In genomic region chr2:3605013-3605961, GRCh38 we compare ENCODE assay signal across 2 cellular contexts.
TF ChIP-seq lines count a peak whose summit lies in the region.

No MANE protein-coding gene starts in this region.

TF ChIP-seq in Ishikawa, 13 proteins besides CTCF, POLR2A, EP300 and RAD21:
- TF ChIP-seq ZBTB7A (IDR thresholded peaks at IDR 0.05; ENCODE audit: low read depth) (no peak; the same call in 1 of the 2 replicates), USF1 (IDR thresholded peaks at IDR 0.05) (peak; percentile 93), FOXM1 (IDR thresholded peaks at IDR 0.05; ENCODE audit: borderline replicate concordance, low read depth) (no peak), NFIC (IDR thresholded peaks at IDR 0.05) (no peak), TCF12 (IDR thresholded peaks at IDR 0.05; ENCODE audit: low read depth) (no peak; the same call in 1 of the 2 replicates), TEAD4 (IDR thresholded peaks at IDR 0.05) (no peak), EGR1 (IDR thresholded peaks at IDR 0.05) (peak; percentile 42), TAF1 (IDR thresholded peaks at IDR 0.05; ENCODE audit: low read depth) (peak; percentile 62; the same call in 1 of the 2 replicates), MAX (IDR thresholded peaks at IDR 0.05) (peak; percentile 87), YY1 (IDR thresholded peaks at IDR 0.05; ENCODE audit: low read depth) (no peak), CEBPB (IDR thresholded peaks at IDR 0.05) (no peak)
- TF ChIP-seq, protein P1, sequence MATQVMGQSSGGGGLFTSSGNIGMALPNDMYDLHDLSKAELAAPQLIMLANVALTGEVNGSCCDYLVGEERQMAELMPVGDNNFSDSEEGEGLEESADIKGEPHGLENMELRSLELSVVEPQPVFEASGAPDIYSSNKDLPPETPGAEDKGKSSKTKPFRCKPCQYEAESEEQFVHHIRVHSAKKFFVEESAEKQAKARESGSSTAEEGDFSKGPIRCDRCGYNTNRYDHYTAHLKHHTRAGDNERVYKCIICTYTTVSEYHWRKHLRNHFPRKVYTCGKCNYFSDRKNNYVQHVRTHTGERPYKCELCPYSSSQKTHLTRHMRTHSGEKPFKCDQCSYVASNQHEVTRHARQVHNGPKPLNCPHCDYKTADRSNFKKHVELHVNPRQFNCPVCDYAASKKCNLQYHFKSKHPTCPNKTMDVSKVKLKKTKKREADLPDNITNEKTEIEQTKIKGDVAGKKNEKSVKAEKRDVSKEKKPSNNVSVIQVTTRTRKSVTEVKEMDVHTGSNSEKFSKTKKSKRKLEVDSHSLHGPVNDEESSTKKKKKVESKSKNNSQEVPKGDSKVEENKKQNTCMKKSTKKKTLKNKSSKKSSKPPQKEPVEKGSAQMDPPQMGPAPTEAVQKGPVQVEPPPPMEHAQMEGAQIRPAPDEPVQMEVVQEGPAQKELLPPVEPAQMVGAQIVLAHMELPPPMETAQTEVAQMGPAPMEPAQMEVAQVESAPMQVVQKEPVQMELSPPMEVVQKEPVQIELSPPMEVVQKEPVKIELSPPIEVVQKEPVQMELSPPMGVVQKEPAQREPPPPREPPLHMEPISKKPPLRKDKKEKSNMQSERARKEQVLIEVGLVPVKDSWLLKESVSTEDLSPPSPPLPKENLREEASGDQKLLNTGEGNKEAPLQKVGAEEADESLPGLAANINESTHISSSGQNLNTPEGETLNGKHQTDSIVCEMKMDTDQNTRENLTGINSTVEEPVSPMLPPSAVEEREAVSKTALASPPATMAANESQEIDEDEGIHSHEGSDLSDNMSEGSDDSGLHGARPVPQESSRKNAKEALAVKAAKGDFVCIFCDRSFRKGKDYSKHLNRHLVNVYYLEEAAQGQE (IDR thresholded peaks at IDR 0.05; ENCODE audit: low read depth): no peak

TF ChIP-seq in K562, 482 proteins besides CTCF, POLR2A, EP300 and RAD21 (continues in another document):
- TF ChIP-seq SNIP1 (IDR thresholded peaks at IDR 0.05; ENCODE audit: low read depth) (no peak), KLF6 (CRISPR knock-in tag; IDR thresholded peaks at IDR 0.05; ENCODE audit: borderline replicate concordance) (peak; percentile 31; the same call in 1 of the 2 replicates), RBFOX2 (IDR thresholded peaks at IDR 0.05; ENCODE audit: low read depth, low read length) (peak; percentile 40; the same call in 1 of the 2 replicates), TCFL5 (CRISPR knock-in tag; conservative IDR thresholded peaks at IDR 0.05) (no peak), BHLHE40 (IDR thresholded peaks at IDR 0.05; ENCODE audit: low read length) (peak; percentile 63), CC2D1A (IDR thresholded peaks at IDR 0.05) (no peak), ZNF347 (CRISPR knock-in tag; IDR thresholded peaks at IDR 0.05; ENCODE audit: low read depth) (no peak), ETV6 (IDR thresholded peaks at IDR 0.05; ENCODE audit: borderline replicate concordance in 1 of 2, low read depth in 2 of 2, low read length in 1 of 2) (no peak), ETV6 (CRISPR knock-in tag; IDR thresholded peaks at IDR 0.05; ENCODE audit: borderline replicate concordance) (no peak), CEBPB (tag; IDR thresholded peaks at IDR 0.05) (no peak), PHF20 (IDR thresholded peaks at IDR 0.05; ENCODE audit: partially characterized antibody) (peak; percentile 78), ZNF639 (CRISPR knock-in tag; conservative IDR thresholded peaks at IDR 0.05 in 1 of 2, IDR thresholded peaks at IDR 0.05 in 1 of 2) (peak in 1 of 2 experiments; percentile 54; a peak in 2 of 4 replicates), SUPT5H (IDR thresholded peaks at IDR 0.05) (peak; percentile 51; the same call in 1 of the 2 replicates), HMGXB4 (CRISPR knock-in tag; IDR thresholded peaks at IDR 0.05) (no peak), DLX4 (CRISPR knock-in tag; IDR thresholded peaks at IDR 0.05) (no peak), ELK1 (CRISPR knock-in tag; IDR thresholded peaks at IDR 0.05) (no peak), TEAD4 (IDR thresholded peaks at IDR 0.05; ENCODE audit: low read length) (no peak), TEAD4 (CRISPR knock-in tag; IDR thresholded peaks at IDR 0.05; ENCODE audit: borderline replicate concordance) (no peak), HMG20A (CRISPR knock-in tag; conservative IDR thresholded peaks at IDR 0.05) (no peak), BRF1 (IDR thresholded peaks at IDR 0.05; ENCODE audit: borderline replicate concordance, extremely low read depth, insufficient read length) (no peak), NFIX (CRISPR knock-in tag; IDR thresholded peaks at IDR 0.05; ENCODE audit: low read depth) (no peak), SRSF3 (IDR thresholded peaks at IDR 0.05; ENCODE audit: insufficient read depth, low read length) (no peak), KDM1A (IDR thresholded peaks at IDR 0.05) (peak in 1 of 2 experiments; percentile 41; a peak in 1 of 4 replicates), CLOCK (CRISPR knock-in tag; IDR thresholded peaks at IDR 0.05; ENCODE audit: borderline replicate concordance) (0 out of 2 replicates have a peak, but pooled peaks have one; percentile 31), MAFF (IDR thresholded peaks at IDR 0.05; ENCODE audit: low read length) (no peak)
- TF ChIP-seq, protein P2, sequence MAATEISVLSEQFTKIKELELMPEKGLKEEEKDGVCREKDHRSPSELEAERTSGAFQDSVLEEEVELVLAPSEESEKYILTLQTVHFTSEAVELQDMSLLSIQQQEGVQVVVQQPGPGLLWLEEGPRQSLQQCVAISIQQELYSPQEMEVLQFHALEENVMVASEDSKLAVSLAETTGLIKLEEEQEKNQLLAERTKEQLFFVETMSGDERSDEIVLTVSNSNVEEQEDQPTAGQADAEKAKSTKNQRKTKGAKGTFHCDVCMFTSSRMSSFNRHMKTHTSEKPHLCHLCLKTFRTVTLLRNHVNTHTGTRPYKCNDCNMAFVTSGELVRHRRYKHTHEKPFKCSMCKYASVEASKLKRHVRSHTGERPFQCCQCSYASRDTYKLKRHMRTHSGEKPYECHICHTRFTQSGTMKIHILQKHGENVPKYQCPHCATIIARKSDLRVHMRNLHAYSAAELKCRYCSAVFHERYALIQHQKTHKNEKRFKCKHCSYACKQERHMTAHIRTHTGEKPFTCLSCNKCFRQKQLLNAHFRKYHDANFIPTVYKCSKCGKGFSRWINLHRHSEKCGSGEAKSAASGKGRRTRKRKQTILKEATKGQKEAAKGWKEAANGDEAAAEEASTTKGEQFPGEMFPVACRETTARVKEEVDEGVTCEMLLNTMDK (IDR thresholded peaks at IDR 0.05; ENCODE audit: borderline replicate concordance, insufficient read depth, low read depth, low read length, poor library complexity, severe bottlenecking): no peak
- TF ChIP-seq, protein P3, sequence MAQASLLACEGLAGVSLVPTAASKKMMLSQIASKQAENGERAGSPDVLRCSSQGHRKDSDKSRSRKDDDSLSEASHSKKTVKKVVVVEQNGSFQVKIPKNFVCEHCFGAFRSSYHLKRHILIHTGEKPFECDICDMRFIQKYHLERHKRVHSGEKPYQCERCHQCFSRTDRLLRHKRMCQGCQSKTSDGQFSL (CRISPR knock-in tag; IDR thresholded peaks at IDR 0.05): no peak
- TF ChIP-seq, protein P3 (tag; IDR thresholded peaks at IDR 0.05): peak in 1 of 2 experiments; percentile 25; a peak in 1 of 4 replicates
- TF ChIP-seq, protein P4, sequence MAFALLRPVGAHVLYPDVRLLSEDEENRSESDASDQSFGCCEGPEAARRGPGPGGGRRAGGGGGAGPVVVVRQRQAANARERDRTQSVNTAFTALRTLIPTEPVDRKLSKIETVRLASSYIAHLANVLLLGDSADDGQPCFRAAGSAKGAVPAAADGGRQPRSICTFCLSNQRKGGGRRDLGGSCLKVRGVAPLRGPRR (CRISPR knock-in tag; IDR thresholded peaks at IDR 0.05): 0 out of 2 replicates have a peak, but pooled peaks have one; percentile 15
- TF ChIP-seq, protein P5, sequence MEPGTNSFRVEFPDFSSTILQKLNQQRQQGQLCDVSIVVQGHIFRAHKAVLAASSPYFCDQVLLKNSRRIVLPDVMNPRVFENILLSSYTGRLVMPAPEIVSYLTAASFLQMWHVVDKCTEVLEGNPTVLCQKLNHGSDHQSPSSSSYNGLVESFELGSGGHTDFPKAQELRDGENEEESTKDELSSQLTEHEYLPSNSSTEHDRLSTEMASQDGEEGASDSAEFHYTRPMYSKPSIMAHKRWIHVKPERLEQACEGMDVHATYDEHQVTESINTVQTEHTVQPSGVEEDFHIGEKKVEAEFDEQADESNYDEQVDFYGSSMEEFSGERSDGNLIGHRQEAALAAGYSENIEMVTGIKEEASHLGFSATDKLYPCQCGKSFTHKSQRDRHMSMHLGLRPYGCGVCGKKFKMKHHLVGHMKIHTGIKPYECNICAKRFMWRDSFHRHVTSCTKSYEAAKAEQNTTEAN (CRISPR knock-in tag; IDR thresholded peaks at IDR 0.05): no peak
- TF ChIP-seq, protein P6, sequence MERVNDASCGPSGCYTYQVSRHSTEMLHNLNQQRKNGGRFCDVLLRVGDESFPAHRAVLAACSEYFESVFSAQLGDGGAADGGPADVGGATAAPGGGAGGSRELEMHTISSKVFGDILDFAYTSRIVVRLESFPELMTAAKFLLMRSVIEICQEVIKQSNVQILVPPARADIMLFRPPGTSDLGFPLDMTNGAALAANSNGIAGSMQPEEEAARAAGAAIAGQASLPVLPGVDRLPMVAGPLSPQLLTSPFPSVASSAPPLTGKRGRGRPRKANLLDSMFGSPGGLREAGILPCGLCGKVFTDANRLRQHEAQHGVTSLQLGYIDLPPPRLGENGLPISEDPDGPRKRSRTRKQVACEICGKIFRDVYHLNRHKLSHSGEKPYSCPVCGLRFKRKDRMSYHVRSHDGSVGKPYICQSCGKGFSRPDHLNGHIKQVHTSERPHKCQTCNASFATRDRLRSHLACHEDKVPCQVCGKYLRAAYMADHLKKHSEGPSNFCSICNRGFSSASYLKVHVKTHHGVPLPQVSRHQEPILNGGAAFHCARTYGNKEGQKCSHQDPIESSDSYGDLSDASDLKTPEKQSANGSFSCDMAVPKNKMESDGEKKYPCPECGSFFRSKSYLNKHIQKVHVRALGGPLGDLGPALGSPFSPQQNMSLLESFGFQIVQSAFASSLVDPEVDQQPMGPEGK (CRISPR knock-in tag; IDR thresholded peaks at IDR 0.05; ENCODE audit: borderline replicate concordance): no peak
- TF ChIP-seq, protein P7, sequence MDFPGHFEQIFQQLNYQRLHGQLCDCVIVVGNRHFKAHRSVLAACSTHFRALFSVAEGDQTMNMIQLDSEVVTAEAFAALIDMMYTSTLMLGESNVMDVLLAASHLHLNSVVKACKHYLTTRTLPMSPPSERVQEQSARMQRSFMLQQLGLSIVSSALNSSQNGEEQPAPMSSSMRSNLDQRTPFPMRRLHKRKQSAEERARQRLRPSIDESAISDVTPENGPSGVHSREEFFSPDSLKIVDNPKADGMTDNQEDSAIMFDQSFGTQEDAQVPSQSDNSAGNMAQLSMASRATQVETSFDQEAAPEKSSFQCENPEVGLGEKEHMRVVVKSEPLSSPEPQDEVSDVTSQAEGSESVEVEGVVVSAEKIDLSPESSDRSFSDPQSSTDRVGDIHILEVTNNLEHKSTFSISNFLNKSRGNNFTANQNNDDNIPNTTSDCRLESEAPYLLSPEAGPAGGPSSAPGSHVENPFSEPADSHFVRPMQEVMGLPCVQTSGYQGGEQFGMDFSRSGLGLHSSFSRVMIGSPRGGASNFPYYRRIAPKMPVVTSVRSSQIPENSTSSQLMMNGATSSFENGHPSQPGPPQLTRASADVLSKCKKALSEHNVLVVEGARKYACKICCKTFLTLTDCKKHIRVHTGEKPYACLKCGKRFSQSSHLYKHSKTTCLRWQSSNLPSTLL (IDR thresholded peaks at IDR 0.05): no peak
